Comparison of ENCODE assay signal across 10 cellular contexts in the genomic region with DNA sequence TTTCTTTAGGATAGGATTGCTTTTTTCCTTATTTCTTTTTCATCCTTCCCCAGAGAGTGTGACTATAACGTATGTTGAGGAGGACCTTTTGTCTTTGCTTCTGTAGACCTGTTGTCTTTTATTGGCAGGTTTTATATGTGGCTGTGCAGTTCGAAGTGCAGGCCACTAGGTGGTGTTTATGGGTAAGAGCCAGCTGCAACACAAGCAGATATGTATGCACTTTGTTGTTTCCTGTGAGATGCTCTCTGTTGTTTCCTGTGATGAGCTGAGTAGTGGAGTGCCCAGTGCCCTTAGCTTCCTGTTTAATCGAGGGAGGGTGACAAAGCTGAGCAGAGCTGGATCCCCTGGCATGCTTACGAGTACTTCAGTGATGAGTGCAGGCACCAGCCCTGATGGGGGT. TPM values are rescaled to one million over a fixed set of nuclear protein-coding genes. Genes with fewer than 3 reads are reported as not detected.
A peak's percentile ranks its signal among the peaks of the same experiment; 100 is the strongest.
DNase-seq lines count a peak whose midpoint lies in the region; ATAC-seq and TF ChIP-seq lines count a peak whose summit lies in the region.
"Not testable (repeated sequence)": the region's sequence is repeated elsewhere in the genome, so short reads cannot be mapped to it uniquely, and the experiment has no call there.
"Had no signal": no experiment of that assay in that cellular context is flagged by ENCODE, and none has a peak within 500 bp of the region (broad histone marks: within the 10 kb centered on the region; RNA-seq: fewer than 3 reads in every experiment).

No MANE protein-coding gene starts in this region.

- peak; percentile 0 for DNase-seq in NCI-H2107 treated with DMSO at 0.1 percent for 48 hours (lab: John Stamatoyannopoulos, UW; ENCODE audit: unreplicated experiment)
- peak; percentile 2 for DNase-seq in choroid plexus epithelial cell (ENCODE audit: low read depth)
- peak; percentile 33 for DNase-seq in left kidney (ENCODE audit: low read depth, low spot score)
- not testable (repeated sequence) for DNase-seq in upper lobe of right lung

- not testable (repeated sequence) for H3K4me1 ChIP-seq in upper lobe of right lung

- H3K36me3 ChIP-seq in upper lobe of right lung, result not testable (repeated sequence)

- H3K9me3 ChIP-seq in upper lobe of right lung, result not testable (repeated sequence)

- TF ChIP-seq CTCF in GM12875 (IDR thresholded peaks at IDR 0.05; ENCODE audit: borderline replicate concordance, insufficient read depth, low read depth, low read length), result peak; percentile 28; the same call in 1 of the 2 replicates
- TF ChIP-seq CTCF in choroid plexus epithelial cell (conservative IDR thresholded peaks at IDR 0.05; ENCODE audit: low read depth, low read length), result not testable (repeated sequence)
- peak; percentile 23 for TF ChIP-seq CTCF in upper lobe of right lung (IDR thresholded peaks at IDR 0.05)

- not testable (repeated sequence) for H3K4me3 ChIP-seq in GM12875 (ENCODE audit: low read depth, low read length); choroid plexus epithelial cell (ENCODE audit: low read depth, low read length); upper lobe of right lung

- ATAC-seq in GM21825 (IDR thresholded peaks at IDR 0.05; ENCODE audit: unreplicated experiment), result peak; percentile 84
- ATAC-seq in HG03520 (IDR thresholded peaks at IDR 0.05; ENCODE audit: unreplicated experiment), result peak; percentile 87
- peak; percentile 91 for ATAC-seq in SK-N-SH treated with all-trans-retinoic acid at 6 μM for 48 hours
- peak; percentile 43 for ATAC-seq in upper lobe of right lung

- H3K27ac ChIP-seq in upper lobe of right lung, result not testable (repeated sequence)

- not testable (repeated sequence) for H3K27me3 ChIP-seq in upper lobe of right lung

- intact Hi-C loops in upper lobe of right lung (cut with DNase I), result not testable (repeated sequence)

RNA-seq across cellular contexts. Expression of a gene that starts 50.0 kb away (rescaled TPM):
- not detected for total RNA-seq in upper lobe of right lung
- total RNA-seq: omental fat pad, temporal lobe had no signal
